ENCODE assay signal across 27 cellular contexts in genomic region chr18:75109001-75109400, GRCh38.
"Had no signal": no experiment of that assay in that cellular context is flagged by ENCODE, and none has a peak within 500 bp of the region (broad histone marks: within the 10 kb centered on the region; RNA-seq: fewer than 3 reads in every experiment).

No MANE protein-coding gene starts in this region.

- H3K9me3 Mint-ChIP-seq: activated CD4-positive, alpha-beta memory T cell treated with anti-CD3 and anti-CD28 coated beads, Interleukin-2, amount 10 ng/mL, durations not matched to agents 7 days and 5 days; activated CD4-positive, alpha-beta T cell treated with anti-CD3 and anti-CD28 coated beads, Interleukin-2, amount 10 ng/mL, durations not matched to agents 7 days and 5 days; activated T-cell treated with anti-CD3 and anti-CD28 coated beads, Interleukin-2, amount 50 U/mL, for 24 hours; activated T-helper 17 cell treated with anti-CD3 and anti-CD28 coated beads, Interleukin-2, amount 50 U/mL, for 72 hours; central memory CD8-positive, alpha-beta T cell had no signal

- ATAC-seq: activated CD4-positive, alpha-beta T cell treated with anti-CD3 and anti-CD28 coated beads for 36 hours; activated CD8-positive, alpha-beta memory T cell treated with anti-CD3 and anti-CD28 coated beads, Interleukin-2, amount 10 ng/mL, durations not matched to agents 7 days and 5 days; activated T-helper 17 cell treated with anti-CD3 and anti-CD28 coated beads, Interleukin-2, amount 50 U/mL, for 72 hours; gastroesophageal sphincter had no signal

- H3K4me1 Mint-ChIP-seq: activated CD4-positive, alpha-beta memory T cell treated with anti-CD3 and anti-CD28 coated beads, Interleukin-2, amount 10 ng/mL, durations not matched to agents 7 days and 5 days; activated CD4-positive, alpha-beta T cell treated with anti-CD3 and anti-CD28 coated beads for 36 hours; activated CD4-positive, alpha-beta T cell treated with anti-CD3 and anti-CD28 coated beads, Interleukin-2, amount 10 ng/mL, durations not matched to agents 7 days and 5 days; activated CD8-positive, alpha-beta memory T cell treated with anti-CD3 and anti-CD28 coated beads, Interleukin-2, amount 10 ng/mL, durations not matched to agents 7 days and 5 days; activated T-helper 17 cell treated with anti-CD3 and anti-CD28 coated beads, Interleukin-2, amount 50 U/mL, for 72 hours; central memory CD8-positive, alpha-beta T cell had no signal

- H3K4me3 Mint-ChIP-seq: activated CD4-positive, alpha-beta memory T cell treated with anti-CD3 and anti-CD28 coated beads, Interleukin-2, amount 10 ng/mL, durations not matched to agents 7 days and 5 days; activated CD4-positive, alpha-beta T cell treated with anti-CD3 and anti-CD28 coated beads for 36 hours; activated CD4-positive, alpha-beta T cell treated with anti-CD3 and anti-CD28 coated beads, Interleukin-2, amount 10 ng/mL, durations not matched to agents 7 days and 5 days; activated CD8-positive, alpha-beta memory T cell treated with anti-CD3 and anti-CD28 coated beads, Interleukin-2, amount 10 ng/mL, durations not matched to agents 7 days and 5 days; activated naive CD8-positive, alpha-beta T cell; activated T-cell treated with anti-CD3 and anti-CD28 coated beads, Interleukin-2, amount 50 U/mL, for 24 hours; activated T-helper 17 cell treated with anti-CD3 and anti-CD28 coated beads, Interleukin-2, amount 50 U/mL, for 72 hours; central memory CD8-positive, alpha-beta T cell had no signal

- H3K27me3 Mint-ChIP-seq: activated CD4-positive, alpha-beta memory T cell treated with anti-CD3 and anti-CD28 coated beads, Interleukin-2, amount 10 ng/mL, durations not matched to agents 7 days and 5 days; activated CD4-positive, alpha-beta T cell treated with anti-CD3 and anti-CD28 coated beads for 36 hours; activated CD4-positive, alpha-beta T cell treated with anti-CD3 and anti-CD28 coated beads, Interleukin-2, amount 10 ng/mL, durations not matched to agents 7 days and 5 days; activated CD8-positive, alpha-beta memory T cell treated with anti-CD3 and anti-CD28 coated beads, Interleukin-2, amount 10 ng/mL, durations not matched to agents 7 days and 5 days; activated naive CD8-positive, alpha-beta T cell; activated T-cell treated with anti-CD3 and anti-CD28 coated beads, Interleukin-2, amount 50 U/mL, for 24 hours had no signal

- H3K27ac Mint-ChIP-seq: activated CD4-positive, alpha-beta memory T cell treated with anti-CD3 and anti-CD28 coated beads, Interleukin-2, amount 10 ng/mL, durations not matched to agents 7 days and 5 days; activated CD4-positive, alpha-beta T cell treated with anti-CD3 and anti-CD28 coated beads for 36 hours; activated CD4-positive, alpha-beta T cell treated with anti-CD3 and anti-CD28 coated beads, Interleukin-2, amount 10 ng/mL, durations not matched to agents 7 days and 5 days; activated CD8-positive, alpha-beta memory T cell treated with anti-CD3 and anti-CD28 coated beads, Interleukin-2, amount 10 ng/mL, durations not matched to agents 7 days and 5 days; activated naive CD8-positive, alpha-beta T cell; activated T-cell treated with anti-CD3 and anti-CD28 coated beads, Interleukin-2, amount 50 U/mL, for 24 hours; activated T-helper 17 cell treated with anti-CD3 and anti-CD28 coated beads, Interleukin-2, amount 50 U/mL, for 72 hours had no signal

- H3K27ac ChIP-seq: brain microvascular endothelial cell, epithelial cell of prostate, esophagus squamous epithelium, gastroesophageal sphincter had no signal

- H3K36me3 Mint-ChIP-seq: activated CD8-positive, alpha-beta memory T cell treated with anti-CD3 and anti-CD28 coated beads, Interleukin-2, amount 10 ng/mL, durations not matched to agents 7 days and 5 days; activated naive CD8-positive, alpha-beta T cell had no signal

- DNase-seq: activated CD4-positive, alpha-beta memory T cell treated with anti-CD3 and anti-CD28 coated beads, Interleukin-2, amount 10 ng/mL, durations not matched to agents 7 days and 5 days; activated CD4-positive, alpha-beta T cell treated with anti-CD3 and anti-CD28 coated beads for 36 hours; activated CD4-positive, alpha-beta T cell treated with anti-CD3 and anti-CD28 coated beads, Interleukin-2, amount 10 ng/mL, durations not matched to agents 7 days and 5 days; activated CD4-positive, alpha-beta T cell treated with anti-CD3 and anti-CD28 coated beads, Interleukin-2, amount 50 U/mL, for 4 hours; activated CD4-positive, CD25-positive, alpha-beta regulatory T cell; activated CD4-positive, CD25-positive, alpha-beta regulatory T cell treated with anti-CD3 and anti-CD28 coated beads, Interleukin-2, amount 50 U/mL, for 72 hours; activated effector memory CD4-positive, alpha-beta T cell treated with Interleukin-2 at 50 U/mL for 16 hours; activated gamma-delta T cell treated with Interleukin-2 at 50 U/mL for 16 hours; activated naive CD4-positive, alpha-beta T cell treated with anti-CD3 and anti-CD28 coated beads, Interleukin-2, amount 50 U/mL, for 16 hours; activated naive CD4-positive, alpha-beta T cell treated with Interleukin-2 at 50 U/mL for 16 hours; activated T-cell treated with anti-CD3 and anti-CD28 coated beads for 4 hours; activated T-cell treated with anti-CD3 and anti-CD28 coated beads, Interleukin-2, amount 50 U/mL, for 24 hours; amniotic stem cell; anterior cingulate cortex; brain microvascular endothelial cell; cortex of kidney; dermis blood vessel endothelial cell; effector CD8-positive, alpha-beta T cell; esophagus squamous epithelium; foreskin melanocyte; T-helper 2 cell had no signal

- H3K4me3 ChIP-seq: esophagus squamous epithelium, gastroesophageal sphincter had no signal
